8 cellular contexts compared by ENCODE assay signal in genomic region chr15:78540955-78541743, GRCh38. TPM values are rescaled to one million over a fixed set of nuclear protein-coding genes. Genes with fewer than 3 reads are reported as not detected.
A peak's percentile ranks its signal among the peaks of the same experiment; 100 is the strongest.
DNase-seq lines count a peak whose midpoint lies in the region; ATAC-seq lines count a peak whose summit lies in the region.

No MANE protein-coding gene starts in this region.

- H3K4me1 ChIP-seq in iPS-15b (ENCODE audit: control insufficient read depth, insufficient read depth, low read length), result no peaks in the 10 kb centered on the region

- H3K9me3 ChIP-seq in iPS-15b (ENCODE audit: control insufficient read depth, insufficient read depth, low read length), result no peaks in the 10 kb centered on the region

- no peaks in the 10 kb centered on the region for H3K27me3 ChIP-seq in iPS-15b (ENCODE audit: control insufficient read depth, insufficient read depth, low read length)

- H3K9ac ChIP-seq in iPS-15b (ENCODE audit: low read depth, low read length), result peak overlapping the region; percentile 97

- peak overlapping the region; percentile 98 for H3K4me3 ChIP-seq in iPS-15b (ENCODE audit: low read depth, low read length)

- DNase-seq in EL (peak; percentile 13), M059J (ENCODE audit: low read depth) (peak; percentile 10), HK-2 (ENCODE audit: unreplicated experiment) (no peak), kidney tubule cell (ENCODE audit: low spot score) (no peak)
- peak; percentile 16 for DNase-seq in activated naive CD8-positive, alpha-beta T cell treated with anti-CD3 and anti-CD28 coated beads for 36 hours
- peak; percentile 35 for DNase-seq in stimulated activated CD8-positive, alpha-beta memory T cell treated with anti-CD3 and anti-CD28 coated beads, Interleukin-4, amount 100 ng/mL, for 48 hours

- H3K4me3 Mint-ChIP-seq in activated naive CD8-positive, alpha-beta T cell treated with anti-CD3 and anti-CD28 coated beads for 36 hours, result peak overlapping the region; percentile 88

- ATAC-seq in GM19467 (IDR thresholded peaks at IDR 0.05; ENCODE audit: unreplicated experiment), result no peak

- no peaks in the 10 kb centered on the region for H3K27me3 Mint-ChIP-seq in activated naive CD8-positive, alpha-beta T cell treated with anti-CD3 and anti-CD28 coated beads for 36 hours

- no peaks in the 10 kb centered on the region for H3K9me3 Mint-ChIP-seq in activated naive CD8-positive, alpha-beta T cell treated with anti-CD3 and anti-CD28 coated beads for 36 hours

- peak overlapping the region; percentile 91 for H3K27ac Mint-ChIP-seq in activated naive CD8-positive, alpha-beta T cell treated with anti-CD3 and anti-CD28 coated beads for 36 hours

- peaks cover 28% of the 10 kb centered on the region for H3K4me1 Mint-ChIP-seq in activated naive CD8-positive, alpha-beta T cell treated with anti-CD3 and anti-CD28 coated beads for 36 hours

- peaks cover 35% of the 10 kb centered on the region for H3K36me3 Mint-ChIP-seq in activated naive CD8-positive, alpha-beta T cell treated with anti-CD3 and anti-CD28 coated beads for 36 hours

- peaks cover 17% of the 10 kb centered on the region for H3K36me3 ChIP-seq in iPS-15b (ENCODE audit: control insufficient read depth, insufficient read depth, low read length)

RNA-seq across cellular contexts. Expression of gene PSMA4, which starts 0.9 kb away (rescaled TPM):
- 510 and 575 TPM in 2 replicates for total RNA-seq in M059J (2014; rRNA removed; shearing (Covaris generic))
- total RNA-seq in activated naive CD8-positive, alpha-beta T cell treated with anti-CD3 and anti-CD28 coated beads for 36 hours, result 100 to 1,000 TPM; 336 to 338 TPM

RNA-seq across cellular contexts. Expression of gene CHRNA5, which starts 24.2 kb away (rescaled TPM):
- 5.0 and 14.7 TPM in 2 replicates for total RNA-seq in M059J (2014; rRNA removed; shearing (Covaris generic))
- 1 to 10 TPM; 6.3 to 7.3 TPM for total RNA-seq in activated naive CD8-positive, alpha-beta T cell treated with anti-CD3 and anti-CD28 coated beads for 36 hours

RNA-seq across cellular contexts. Expression of gene HYKK, which starts 33.8 kb away (rescaled TPM):
- total RNA-seq in M059J (2014; rRNA removed; shearing (Covaris generic)), result 5.6 and 9.6 TPM in 2 replicates
- total RNA-seq in activated naive CD8-positive, alpha-beta T cell treated with anti-CD3 and anti-CD28 coated beads for 36 hours, result 1 to 10 TPM; 1.5 to 2.1 TPM

Comparison
In these comparisons a context has a peak if more than half of its experiments do, and no peak if none do; other contexts are left out.
1. DNase-seq: peak in EL (single experiment), M059J (single experiment), activated naive CD8-positive, alpha-beta T cell treated with anti-CD3 and anti-CD28 coated beads for 36 hours (single experiment) and stimulated activated CD8-positive, alpha-beta memory T cell treated with anti-CD3 and anti-CD28 coated beads, Interleukin-4, amount 100 ng/mL, for 48 hours (single experiment); none in HK-2 (single experiment) and kidney tubule cell (single experiment).